Comparison of ENCODE assay signal across 8 cellular contexts in the genomic region with DNA sequence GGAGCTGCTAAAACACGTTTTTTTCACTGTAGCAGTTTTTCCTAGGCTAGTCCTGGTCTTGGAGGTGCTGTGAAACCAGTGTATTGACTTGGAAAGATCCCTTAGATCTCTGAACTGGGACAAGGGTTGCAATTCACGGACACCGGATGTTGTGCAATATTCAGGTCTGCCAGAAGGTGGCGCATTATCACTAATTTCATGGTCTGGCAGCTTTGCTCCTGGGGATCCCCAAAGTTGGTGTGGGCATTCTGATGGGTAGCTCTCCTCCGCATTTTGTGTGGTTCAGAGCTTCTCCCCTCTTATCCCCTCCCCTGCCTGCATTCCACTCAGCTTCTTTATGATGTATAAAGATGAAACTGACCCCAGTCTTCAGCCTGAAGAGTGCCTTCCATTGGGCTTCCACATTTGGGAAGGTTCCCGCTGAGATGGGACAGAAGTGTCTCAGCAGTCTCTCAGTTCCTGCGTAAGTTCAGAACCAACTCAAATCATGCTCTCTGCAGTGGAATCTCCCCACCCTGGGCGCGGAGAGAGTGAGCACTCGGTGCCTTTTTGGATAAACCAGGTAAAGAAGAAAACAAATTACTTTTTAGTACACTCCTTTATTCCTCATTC.
A peak's percentile ranks its signal among the peaks of the same experiment; 100 is the strongest.
DNase-seq lines count a peak whose midpoint lies in the region; ATAC-seq, FAIRE-seq and TF ChIP-seq lines count a peak whose summit lies in the region.

No MANE protein-coding gene starts in this region.

- H3K36me3 ChIP-seq in BE2C, result no peaks in the 10 kb centered on the region

- DNase-seq in BE2C (peak; percentile 50), GM12891 (ENCODE audit: insufficient read length, low spot score) (peak; percentile 10), NCI-H2196 (lab: John Stamatoyannopoulos, UW; ENCODE audit: unreplicated experiment) (peak; percentile 62), iPS DF 4.7 (ENCODE audit: extremely low read depth, low spot score) (peak; percentile 72), kidney glomerular epithelial cell (lab: John Stamatoyannopoulos, UW) (no peak)
- peak; percentile 23 for DNase-seq in activated T-helper 2 cell treated with anti-CD3 and anti-CD28 coated beads, Interferon-gamma antibody, Interleukin-2, Interleukin-4, amounts not matched to agents 10 μg/mL and 5 μg/mL and 100 μg/mL, durations not matched to agents 14 hours and 24 hours and 36 hours (ENCODE audit: low spot score)
- DNase-seq in stimulated activated CD4-positive, alpha-beta T cell treated with anti-CD3 and anti-CD28 coated beads, TNF-alpha, amount 100 ng/mL, for 48 hours (ENCODE audit: low read depth in 3 of 3), result peak; percentile 16 to 28 (median 18)

- no peaks in the 10 kb centered on the region for H3K9me3 ChIP-seq in BE2C

- H3K4me1 Mint-ChIP-seq in activated T-helper 2 cell treated with anti-CD3 and anti-CD28 coated beads, Interferon-gamma antibody, Interleukin-2, Interleukin-4, amounts not matched to agents 10 μg/mL and 5 μg/mL and 100 μg/mL, durations not matched to agents 14 hours and 24 hours and 36 hours (ENCODE audit: low read depth), result no peaks in the 10 kb centered on the region

- intact Hi-C loops in activated T-helper 2 cell treated with anti-CD3 and anti-CD28 coated beads, Interferon-gamma antibody, Interleukin-2, Interleukin-4, amounts not matched to agents 10 μg/mL and 5 μg/mL and 100 μg/mL, durations not matched to agents 14 hours and 24 hours and 36 hours (cut with micrococcal nuclease), result no loop called here

- no peak for TF ChIP-seq POLR2A in GM12891 (IDR thresholded peaks at IDR 0.05; ENCODE audit: low read depth, low read length)

- H3K4me3 Mint-ChIP-seq in activated T-helper 2 cell treated with anti-CD3 and anti-CD28 coated beads, Interferon-gamma antibody, Interleukin-2, Interleukin-4, amounts not matched to agents 10 μg/mL and 5 μg/mL and 100 μg/mL, durations not matched to agents 14 hours and 24 hours and 36 hours (ENCODE audit: low read depth), result no peak overlapping the region

- H3K36me3 Mint-ChIP-seq in activated T-helper 2 cell treated with anti-CD3 and anti-CD28 coated beads, Interferon-gamma antibody, Interleukin-2, Interleukin-4, amounts not matched to agents 10 μg/mL and 5 μg/mL and 100 μg/mL, durations not matched to agents 14 hours and 24 hours and 36 hours (ENCODE audit: low read depth), result no peaks in the 10 kb centered on the region

- peak; percentile 81 for TF ChIP-seq CTCF in BE2C (IDR thresholded peaks at IDR 0.05; ENCODE audit: low read depth, low read length)

- no peak overlapping the region for H3K27ac Mint-ChIP-seq in activated T-helper 2 cell treated with anti-CD3 and anti-CD28 coated beads, Interferon-gamma antibody, Interleukin-2, Interleukin-4, amounts not matched to agents 10 μg/mL and 5 μg/mL and 100 μg/mL, durations not matched to agents 14 hours and 24 hours and 36 hours

- no peaks in the 10 kb centered on the region for H3K9me3 Mint-ChIP-seq in activated T-helper 2 cell treated with anti-CD3 and anti-CD28 coated beads, Interferon-gamma antibody, Interleukin-2, Interleukin-4, amounts not matched to agents 10 μg/mL and 5 μg/mL and 100 μg/mL, durations not matched to agents 14 hours and 24 hours and 36 hours

- H3K4me1 ChIP-seq in BE2C, result no peaks in the 10 kb centered on the region

- no peaks in the 10 kb centered on the region for H3K27me3 Mint-ChIP-seq in activated T-helper 2 cell treated with anti-CD3 and anti-CD28 coated beads, Interferon-gamma antibody, Interleukin-2, Interleukin-4, amounts not matched to agents 10 μg/mL and 5 μg/mL and 100 μg/mL, durations not matched to agents 14 hours and 24 hours and 36 hours (ENCODE audit: low read depth)

- H3K27me3 ChIP-seq in BE2C, result no peaks in the 10 kb centered on the region

- ATAC-seq in HG03025 (IDR thresholded peaks at IDR 0.05; ENCODE audit: low FRiP score, unreplicated experiment), result peak; percentile 68

- peak; percentile 97 for FAIRE-seq in GM12891 (lab: Jason Lieb, UNC)

- no peak overlapping the region for H3K4me3 ChIP-seq in BE2C (ENCODE audit: low read depth, low read length)

TF ChIP-seq in GM12891, 5 proteins besides CTCF, POLR2A, EP300 and RAD21:
- TF ChIP-seq TAF1 (IDR thresholded peaks at IDR 0.05; ENCODE audit: low read depth, low read length), result no peak
- TF ChIP-seq PAX5 (IDR thresholded peaks at IDR 0.05; ENCODE audit: insufficient read depth, low read length, severe bottlenecking), result peak; percentile 90
TF ChIP-seq in GM12891: peak in this region for 1.
